ENCODE assay signal across 27 cellular contexts in genomic region chr4:84530449-84530848, GRCh38. TPM values are rescaled to one million over a fixed set of nuclear protein-coding genes. Genes with fewer than 3 reads are reported as not detected.
A peak's percentile ranks its signal among the peaks of the same experiment; 100 is the strongest.
DNase-seq lines count a peak whose midpoint lies in the region; ATAC-seq, FAIRE-seq and TF ChIP-seq lines count a peak whose summit lies in the region.
"Had no signal": no experiment of that assay in that cellular context is flagged by ENCODE, and none has a peak within 500 bp of the region (broad histone marks: within the 10 kb centered on the region; RNA-seq: fewer than 3 reads in every experiment).

No MANE protein-coding gene starts in this region.

- no peaks in the 10 kb centered on the region for H3F3A ChIP-seq in GM23248 (ENCODE audit: insufficient read depth)

- no peak for ATAC-seq in HG02571 (IDR thresholded peaks at IDR 0.05; ENCODE audit: unreplicated experiment)
- ATAC-seq: activated CD8-positive, alpha-beta T cell treated with anti-CD3 and anti-CD28 coated beads, Interleukin-2, amount 10 ng/mL, durations not matched to agents 7 days and 5 days; activated T-cell treated with anti-CD3 and anti-CD28 coated beads, Interleukin-2, amount 50 U/mL, for 4 hours; CD8-positive, alpha-beta T cell; esophagus mucosa; heart right ventricle had no signal

- H3K27me3 Mint-ChIP-seq in astrocyte (ENCODE audit: low read depth, unreplicated experiment) = no peaks in the 10 kb centered on the region

- in situ Hi-C loops in GM23248 (cut with MboI) = no loop called here

- no peak overlapping the region for H3K4me3 Mint-ChIP-seq in astrocyte (ENCODE audit: unreplicated experiment)
- H3K4me3 Mint-ChIP-seq: activated CD8-positive, alpha-beta T cell treated with anti-CD3 and anti-CD28 coated beads, Interleukin-2, amount 10 ng/mL, durations not matched to agents 7 days and 5 days; activated naive CD4-positive, alpha-beta T cell treated with anti-CD3 and anti-CD28 coated beads for 36 hours; activated T-cell treated with anti-CD3 and anti-CD28 coated beads, Interleukin-2, amount 50 U/mL, for 4 hours; CD8-positive, alpha-beta T cell; nephron progenitor cell; stimulated activated naive CD8-positive, alpha-beta T cell treated with anti-CD3 and anti-CD28 coated beads, Interleukin-15, Interleukin-2, amounts not matched to agents 100 ng/mL and 50 ng/mL, for 24 hours; T-helper 2 cell treated with Interferon-gamma antibody and Interleukin-4, amounts not matched to agents 5 μg/mL and 100 μg/mL, for 36 hours had no signal

- peaks cover 6% of the 10 kb centered on the region for H3K9me3 Mint-ChIP-seq in astrocyte (ENCODE audit: unreplicated experiment)
- H3K9me3 Mint-ChIP-seq: activated naive CD4-positive, alpha-beta T cell treated with anti-CD3 and anti-CD28 coated beads for 36 hours; activated T-cell treated with anti-CD3 and anti-CD28 coated beads, Interleukin-2, amount 50 U/mL, for 4 hours; stimulated activated naive CD8-positive, alpha-beta T cell treated with anti-CD3 and anti-CD28 coated beads, Interleukin-15, Interleukin-2, amounts not matched to agents 100 ng/mL and 50 ng/mL, for 24 hours; T-helper 2 cell treated with Interferon-gamma antibody and Interleukin-4, amounts not matched to agents 5 μg/mL and 100 μg/mL, for 36 hours had no signal

- H3K27ac Mint-ChIP-seq in astrocyte (ENCODE audit: unreplicated experiment) = no peak overlapping the region
- H3K27ac Mint-ChIP-seq: activated CD8-positive, alpha-beta T cell treated with anti-CD3 and anti-CD28 coated beads, Interleukin-2, amount 10 ng/mL, durations not matched to agents 7 days and 5 days; activated naive CD4-positive, alpha-beta T cell treated with anti-CD3 and anti-CD28 coated beads for 36 hours; CD8-positive, alpha-beta T cell; nephron progenitor cell; stimulated activated naive CD8-positive, alpha-beta T cell treated with anti-CD3 and anti-CD28 coated beads, Interleukin-15, Interleukin-2, amounts not matched to agents 100 ng/mL and 50 ng/mL, for 24 hours; T-helper 2 cell treated with Interferon-gamma antibody and Interleukin-4, amounts not matched to agents 5 μg/mL and 100 μg/mL, for 36 hours had no signal

- H3K4me1 ChIP-seq in GM23248 (ENCODE audit: insufficient read depth) (no peaks in the 10 kb centered on the region), astrocyte (ENCODE audit: insufficient read depth, low read length) (no peaks in the 10 kb centered on the region), hepatocyte (ENCODE audit: insufficient read depth) (no peaks in the 10 kb centered on the region)
- H3K4me1 ChIP-seq: heart right ventricle, left ventricle myocardium inferior, prostate gland, transverse colon had no signal

- peaks cover 2% of the 10 kb centered on the region for H3K4me1 Mint-ChIP-seq in astrocyte (ENCODE audit: low read depth, unreplicated experiment)

- FAIRE-seq in astrocyte (lab: Jason Lieb, UNC) = no peak
- FAIRE-seq: GM18507 had no signal

- no peaks in the 10 kb centered on the region for H3K36me3 Mint-ChIP-seq in astrocyte (ENCODE audit: low read depth, unreplicated experiment)
- H3K36me3 Mint-ChIP-seq: CD8-positive, alpha-beta T cell had no signal

- H3K36me3 ChIP-seq in GM23248 (ENCODE audit: low read depth) = no peaks in the 10 kb centered on the region
- no peaks in the 10 kb centered on the region for H3K36me3 ChIP-seq in astrocyte (ENCODE audit: insufficient read depth, low read length)
- no peaks in the 10 kb centered on the region for H3K36me3 ChIP-seq in hepatocyte (replicated peaks; ENCODE audit: insufficient read depth, low read depth)
- H3K36me3 ChIP-seq: heart right ventricle, left ventricle myocardium inferior, prostate gland, SJCRH30, transverse colon had no signal

- no peak for TF ChIP-seq CTCF in astrocyte (IDR thresholded peaks at IDR 0.05; ENCODE audit: insufficient read depth, low read depth, low read length)
- TF ChIP-seq CTCF in hepatocyte (IDR thresholded peaks at IDR 0.05; ENCODE audit: poor library complexity) = no peak
- TF ChIP-seq CTCF in GM10266 (IDR thresholded peaks at IDR 0.05; ENCODE audit: control insufficient read depth, insufficient read depth, low read depth, missing control alignments) = no peak

- H3K9ac ChIP-seq in GM23248 = no peak overlapping the region
- no peak overlapping the region for H3K9ac ChIP-seq in astrocyte (ENCODE audit: low read length)

- H4K20me1 ChIP-seq in GM23248 (ENCODE audit: insufficient read depth) = no peaks in the 10 kb centered on the region
- no peaks in the 10 kb centered on the region for H4K20me1 ChIP-seq in astrocyte (ENCODE audit: insufficient read depth, low read length)
- H4K20me1 ChIP-seq in hepatocyte (ENCODE audit: insufficient read depth, poor library complexity, severe bottlenecking) = no peaks in the 10 kb centered on the region

- H2AFZ ChIP-seq in GM23248 (no peak overlapping the region), astrocyte (ENCODE audit: low read depth, low read length) (no peak overlapping the region), hepatocyte (no peak overlapping the region)

- H3K27ac ChIP-seq in GM23248 (no peak overlapping the region), astrocyte (ENCODE audit: low read depth, low read length) (no peak overlapping the region), hepatocyte (no peak overlapping the region)
- H3K27ac ChIP-seq: heart right ventricle, left ventricle myocardium inferior, prostate gland, SJCRH30, transverse colon had no signal

- H3K27me3 ChIP-seq in GM23248 (replicated peaks; ENCODE audit: insufficient read depth) (no peaks in the 10 kb centered on the region), astrocyte (ENCODE audit: insufficient read depth, low read length) (peaks cover 5% of the 10 kb centered on the region), hepatocyte (no peaks in the 10 kb centered on the region)
- H3K27me3 ChIP-seq: SJCRH30, transverse colon had no signal

- H3K4me3 ChIP-seq in GM23248 (no peak overlapping the region), astrocyte (ENCODE audit: insufficient read depth, low read depth, low read length) (no peak overlapping the region), hepatocyte (no peak overlapping the region)
- H3K4me3 ChIP-seq: heart right ventricle, left ventricle myocardium inferior, prostate gland, SJCRH30, transverse colon had no signal

- no peaks in the 10 kb centered on the region for H3K9me2 ChIP-seq in GM23248 (ENCODE audit: insufficient read depth)
- no peaks in the 10 kb centered on the region for H3K9me2 ChIP-seq in hepatocyte (replicated peaks; ENCODE audit: insufficient read depth)

- H3K9me3 ChIP-seq in GM23248 (ENCODE audit: low read depth) = no peaks in the 10 kb centered on the region
- no peaks in the 10 kb centered on the region for H3K9me3 ChIP-seq in astrocyte (ENCODE audit: insufficient read depth, low read depth, low read length)
- H3K9me3 ChIP-seq in hepatocyte (ENCODE audit: low read depth) = no peaks in the 10 kb centered on the region
- H3K9me3 ChIP-seq: prostate gland, SJCRH30, transverse colon had no signal

- H3K79me2 ChIP-seq in GM23248 (ENCODE audit: insufficient read depth) = no peaks in the 10 kb centered on the region
- H3K79me2 ChIP-seq in astrocyte (ENCODE audit: insufficient read depth, low read length) = no peaks in the 10 kb centered on the region
- H3K79me2 ChIP-seq in hepatocyte = no peaks in the 10 kb centered on the region

- 0% methylated on average over 1 of the region's 1 CpG for WGBS in GM23248 (ENCODE audit: low coverage in 1 of 2, low lambda C conversion rate in 2 of 2, missing lambda C conversion rate in 2 of 2), 2 experiments
- WGBS in hepatocyte (ENCODE audit: low lambda C conversion rate, missing lambda C conversion rate) = 29% methylated on average over 1 of the region's 1 CpG

- DNase-seq in GM23248 = peak; percentile 14
- DNase-seq in M059J (ENCODE audit: low read depth) = peak; percentile 72
- peak; percentile 19 for DNase-seq in astrocyte (ENCODE audit: low read depth)
- peak; percentile 12 for DNase-seq in hepatocyte (ENCODE audit: low spot score)
- no peak for DNase-seq in GM10266 (ENCODE audit: extremely low spot score)
- DNase-seq in activated CD4-positive, CD25-positive, alpha-beta regulatory T cell (lab: John Stamatoyannopoulos, UW) = no peak
- DNase-seq: activated CD8-positive, alpha-beta T cell treated with anti-CD3 and anti-CD28 coated beads, Interleukin-2, amount 10 ng/mL, durations not matched to agents 7 days and 5 days; activated naive CD4-positive, alpha-beta T cell treated with anti-CD3 and anti-CD28 coated beads for 36 hours; activated T-cell treated with anti-CD3 and anti-CD28 coated beads, Interleukin-2, amount 50 U/mL, for 4 hours; aorta; CD8-positive, alpha-beta T cell; cerebellar nuclear complex; effector memory CD4-positive, alpha-beta T cell; heart right ventricle; left ventricle myocardium inferior; NCI-H1436; NCI-H69; nephron progenitor cell; transverse colon had no signal

- no peak overlapping the region for H3K4me2 ChIP-seq in GM23248 (ENCODE audit: unreplicated experiment)
- no peak overlapping the region for H3K4me2 ChIP-seq in astrocyte (ENCODE audit: low read length)
- H3K4me2 ChIP-seq in hepatocyte = no peak overlapping the region

RNA-seq across cellular contexts. Expression of gene NKX6-1, which starts 31.4 kb away (rescaled TPM):
- total RNA-seq in GM23248 (2014; rRNA removed; shearing (Covaris generic)) = 0.11 TPM in 1 of 2 replicates, not detected in the other
- polyA plus RNA-seq in GM23248 (2016; fragmentation: Nextera tagmentation; extraction: Ambion mirVana) = not detected in 2 replicates
- total RNA-seq in M059J (2014; rRNA removed; shearing (Covaris generic)) = 0.64 and 0.74 TPM in 2 replicates
- total RNA-seq in astrocyte = 0.14 TPM in 1 of 2 replicates, not detected in the other
- not detected in 2 replicates for total RNA-seq in hepatocyte
- not detected in 2 replicates for polyA plus RNA-seq in hepatocyte
- total RNA-seq: activated CD8-positive, alpha-beta T cell treated with anti-CD3 and anti-CD28 coated beads, Interleukin-2, amount 10 ng/mL, durations not matched to agents 7 days and 5 days; activated naive CD4-positive, alpha-beta T cell treated with anti-CD3 and anti-CD28 coated beads for 36 hours; activated T-cell treated with anti-CD3 and anti-CD28 coated beads, Interleukin-2, amount 50 U/mL, for 4 hours; CD8-positive, alpha-beta T cell; heart right ventricle; left ventricle myocardium inferior; mononuclear cell had no signal
- polyA plus RNA-seq: heart right ventricle had no signal

RNA-seq across cellular contexts. Expression of gene CDS1, which starts 52.5 kb away (rescaled TPM):
- total RNA-seq in GM23248 (2014; rRNA removed; shearing (Covaris generic)) = not detected in 2 replicates
- polyA plus RNA-seq in GM23248 (2016; fragmentation: Nextera tagmentation; extraction: Ambion mirVana) (0.04 TPM in 1 of 2 replicates, not detected in the other), hepatocyte (10.5 and 11.0 TPM in 2 replicates)
- 4.7 and 8.0 TPM in 2 replicates for total RNA-seq in M059J (2014; rRNA removed; shearing (Covaris generic))
- total RNA-seq in astrocyte (3.8 and 5.7 TPM in 2 replicates), hepatocyte (21.3 and 24.3 TPM in 2 replicates)
- total RNA-seq: activated CD8-positive, alpha-beta T cell treated with anti-CD3 and anti-CD28 coated beads, Interleukin-2, amount 10 ng/mL, durations not matched to agents 7 days and 5 days had no signal

Comparison
In these comparisons a context has a peak if more than half of its experiments do, and no peak if none do; other contexts are left out.
1. DNase-seq: peak in GM23248 (single experiment), M059J (single experiment), astrocyte (single experiment) and hepatocyte (single experiment); none in GM10266 (single experiment) and activated CD4-positive, CD25-positive, alpha-beta regulatory T cell (0 of 4).